ENCODE assay signal across 9 cellular contexts in genomic region chr15:88897142-88897455, GRCh38. TPM values are rescaled to one million over a fixed set of nuclear protein-coding genes. Genes with fewer than 3 reads are reported as not detected.
DNase-seq lines count a peak whose midpoint lies in the region; ATAC-seq and TF ChIP-seq lines count a peak whose summit lies in the region.
"Had no signal": no experiment of that assay in that cellular context is flagged by ENCODE, and none has a peak within 500 bp of the region (broad histone marks: within the 10 kb centered on the region; RNA-seq: fewer than 3 reads in every experiment).

No MANE protein-coding gene starts in this region.

- ATAC-seq in DND-41 (ENCODE audit: insufficient read depth, low read depth) (no peak), gastroesophageal sphincter (no peak), GM21447 (IDR thresholded peaks at IDR 0.05; ENCODE audit: unreplicated experiment) (no peak), GM21367 (IDR thresholded peaks at IDR 0.05; ENCODE audit: unreplicated experiment) (no peak)

- H3K4me1 ChIP-seq in DND-41 (ENCODE audit: insufficient read depth, low read length) (peaks cover 28% of the 10 kb centered on the region), gastroesophageal sphincter (peaks cover 2 to 49% (median 27%) of the 10 kb centered on the region in 3 donors)

- H3K36me3 ChIP-seq in DND-41 (ENCODE audit: insufficient read depth, low read length) = peaks cover 38% of the 10 kb centered on the region
- no peaks in the 10 kb centered on the region for H3K36me3 ChIP-seq in SK-N-MC (ENCODE audit: insufficient read depth, low read length)
- peaks cover 0 to 29% of the 10 kb centered on the region in 2 donors for H3K36me3 ChIP-seq in gastroesophageal sphincter

- H3K9ac ChIP-seq in DND-41 (ENCODE audit: low read depth, low read length) = 0 out of 2 replicates have a peak overlapping the region, but pooled peaks have one; percentile 13
- H3K9ac ChIP-seq in SK-N-MC (ENCODE audit: insufficient read length) = peak overlapping the region; percentile 65

- H3K27ac ChIP-seq in DND-41 (ENCODE audit: low read length) (peak overlapping the region; percentile 59), SK-N-MC (peak overlapping the region; percentile 88), gastroesophageal sphincter (peak overlapping the region in 3 of 4 donors; percentile 76 to 87 (median 78)), skin epidermis (peak overlapping the region in 12 of 21 experiments; percentile 18 to 73 (median 48))
- H3K27ac ChIP-seq: suprapubic skin had no signal

- no CpG with 5 or more reads among the region's 8 CpGs for WGBS in gastroesophageal sphincter (ENCODE audit: low coverage in 1 of 2), 2 donors

- H3K27me3 ChIP-seq in DND-41 (ENCODE audit: insufficient read depth, low read length, poor library complexity) (no peaks in the 10 kb centered on the region), gastroesophageal sphincter (peaks cover 34% of the 10 kb centered on the region)

- H3K4me2 ChIP-seq in DND-41 (ENCODE audit: insufficient read depth, low read length) = peak overlapping the region; percentile 47; the same call in 1 of the 2 replicates

- H4K20me1 ChIP-seq in DND-41 (ENCODE audit: insufficient read depth, low read length) = peaks cover 17% of the 10 kb centered on the region

- H2AFZ ChIP-seq in DND-41 (ENCODE audit: low read depth, low read length) = no peak overlapping the region

- peak overlapping the region in 1 of 2 experiments; percentile 26; a peak in 1 of 4 replicates for H3K4me3 ChIP-seq in DND-41 (ENCODE audit: low read depth in 1 of 2, low read length in 2 of 2)
- H3K4me3 ChIP-seq in SK-N-MC = peak overlapping the region; percentile 74
- no peak overlapping the region for H3K4me3 ChIP-seq in gastroesophageal sphincter
- H3K4me3 ChIP-seq in skin epidermis = no peak overlapping the region
- H3K4me3 ChIP-seq: suprapubic skin had no signal

- no peak for TF ChIP-seq POLR2A in gastroesophageal sphincter (IDR thresholded peaks at IDR 0.05)

- DNase-seq in DND-41 (no peak), SK-N-MC (ENCODE audit: low read depth, low spot score) (no peak), AG08395 (ENCODE audit: low spot score) (no peak), activated T-cell treated with anti-CD3 and anti-CD28 coated beads for 4 hours (no peak)

- H3K9me3 ChIP-seq in DND-41 (ENCODE audit: insufficient read depth, low read length, severe bottlenecking) (no peaks in the 10 kb centered on the region), SK-N-MC (ENCODE audit: low read depth, low read length) (no peaks in the 10 kb centered on the region), gastroesophageal sphincter (no peaks in the 10 kb centered on the region)
- H3K9me3 ChIP-seq: suprapubic skin had no signal

- TF ChIP-seq CTCF in DND-41 (IDR thresholded peaks at IDR 0.05; ENCODE audit: borderline replicate concordance, extremely low read depth, low read length, poor library complexity, severe bottlenecking) (no peak), gastroesophageal sphincter (IDR thresholded peaks at IDR 0.05) (no peak)

- TF ChIP-seq EP300 in gastroesophageal sphincter (IDR thresholded peaks at IDR 0.05) = no peak

- H3K79me2 ChIP-seq in DND-41 (ENCODE audit: insufficient read depth, low read length) = no peaks in the 10 kb centered on the region

RNA-seq across cellular contexts. Expression of gene HAPLN3, which starts 1.8 kb away (rescaled TPM):
- 10 to 100 TPM in 1 of 4 donors, 1 to 10 TPM in 3; 3.0 to 10.5 (median 6.7) TPM for total RNA-seq in gastroesophageal sphincter

RNA-seq across cellular contexts. Expression of gene MFGE8, which starts 16.1 kb away (rescaled TPM):
- 100 to 1,000 TPM; 496 to 734 (median 508) TPM for total RNA-seq in gastroesophageal sphincter
